In the genomic region with DNA sequence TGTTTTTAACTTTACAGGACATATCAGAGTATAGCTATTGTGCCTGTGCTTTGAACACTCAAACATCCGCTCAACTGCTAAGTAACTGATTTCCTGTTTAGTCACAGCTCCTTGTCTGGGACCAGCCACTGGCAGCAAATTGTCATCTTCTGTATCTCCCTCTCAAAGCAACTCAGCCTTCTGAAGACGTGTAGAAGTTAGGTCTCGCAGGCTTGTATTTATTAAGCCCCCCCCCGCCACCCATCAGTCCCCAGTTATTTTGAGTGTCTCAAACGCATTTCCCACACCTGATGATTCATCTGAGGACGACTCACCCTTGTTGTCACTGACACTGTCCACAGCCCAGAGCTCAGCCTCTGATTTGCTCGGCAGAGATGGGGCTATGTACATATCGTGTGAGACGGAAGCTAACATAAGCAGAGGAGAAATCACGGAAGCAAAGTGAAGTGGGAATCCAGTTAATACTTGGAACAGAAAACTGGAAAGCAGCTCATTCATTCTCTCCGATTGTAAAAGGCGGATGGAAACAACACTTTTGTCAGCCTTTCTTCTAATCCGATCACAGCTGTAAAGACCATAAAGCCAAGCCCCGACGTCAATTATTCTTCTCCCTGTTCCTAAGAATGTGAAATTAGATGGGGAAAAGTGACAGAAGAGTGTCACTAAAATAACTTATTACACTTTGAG, we compare ENCODE assay signal across 8 cellular contexts.
DNase-seq lines count a peak whose midpoint lies in the region; ATAC-seq and TF ChIP-seq lines count a peak whose summit lies in the region.

No MANE protein-coding gene starts in this region.

- no peaks in the 10 kb centered on the region for H3K36me3 Mint-ChIP-seq in activated T-cell treated with anti-CD3 and anti-CD28 coated beads, Interleukin-2, amount 50 U/mL, for 72 hours (ENCODE audit: insufficient read depth in 2 of 2)

- H3K27me3 Mint-ChIP-seq in activated T-cell treated with anti-CD3 and anti-CD28 coated beads, Interleukin-2, amount 50 U/mL, for 72 hours (ENCODE audit: low read depth): no peaks in the 10 kb centered on the region

- ATAC-seq in activated T-cell treated with anti-CD3 and anti-CD28 coated beads, Interleukin-2, amount 50 U/mL, for 72 hours (replicated peaks in 1 of 2): peak; percentile 92 to 93
- ATAC-seq in HG03571 (IDR thresholded peaks at IDR 0.05; ENCODE audit: unreplicated experiment): no peak

- H3K9me3 Mint-ChIP-seq in activated T-cell treated with anti-CD3 and anti-CD28 coated beads, Interleukin-2, amount 50 U/mL, for 72 hours: no peaks in the 10 kb centered on the region

- H4K20me1 ChIP-seq in OCI-LY1 (ENCODE audit: insufficient read depth, low read length): no peaks in the 10 kb centered on the region

- intact Hi-C loops in left ventricle myocardium inferior (cut with micrococcal nuclease): no loop called here

- H3K79me2 ChIP-seq in OCI-LY1 (ENCODE audit: insufficient read depth, low read length): no peaks in the 10 kb centered on the region

- H3K36me3 ChIP-seq in OCI-LY1 (ENCODE audit: insufficient read depth, low read length): no peaks in the 10 kb centered on the region
- H3K36me3 ChIP-seq in left ventricle myocardium inferior: no peaks in the 10 kb centered on the region

- H3K4me3 ChIP-seq in OCI-LY1 (ENCODE audit: low read depth, low read length, poor library complexity, severe bottlenecking): peak overlapping the region; percentile 39
- peak overlapping the region; percentile 40 for H3K4me3 ChIP-seq in left ventricle myocardium inferior

- H3K27me3 ChIP-seq in OCI-LY1 (ENCODE audit: insufficient read depth, low read length) (no peaks in the 10 kb centered on the region), left ventricle myocardium inferior (ENCODE audit: low read depth) (no peaks in the 10 kb centered on the region)

- H3K4me3 Mint-ChIP-seq in activated T-cell treated with anti-CD3 and anti-CD28 coated beads, Interleukin-2, amount 50 U/mL, for 72 hours: peak overlapping the region; percentile 73 to 85

- H3K9me3 ChIP-seq in OCI-LY1 (ENCODE audit: low read length) (no peaks in the 10 kb centered on the region), left ventricle myocardium inferior (replicated peaks) (no peaks in the 10 kb centered on the region)

- peak overlapping the region; percentile 50 for H3K4me2 ChIP-seq in OCI-LY1 (ENCODE audit: low read length)

- H3K4me1 Mint-ChIP-seq in activated T-cell treated with anti-CD3 and anti-CD28 coated beads, Interleukin-2, amount 50 U/mL, for 72 hours (ENCODE audit: low read depth): peaks cover 94% of the 10 kb centered on the region

- no peaks in the 10 kb centered on the region for H3K9me2 ChIP-seq in OCI-LY1 (ENCODE audit: low read depth, low read length)

- DNase-seq in GF-D8 (lab: John Stamatoyannopoulos, UW) (peak; percentile 13), left ventricle myocardium inferior (no peak), caudate nucleus (lab: John Stamatoyannopoulos, UW) (no peak), mesenteric fat pad (ENCODE audit: low spot score) (no peak)
- peak; percentile 77 to 82 for DNase-seq in activated T-cell treated with anti-CD3 and anti-CD28 coated beads, Interleukin-2, amount 50 U/mL, for 72 hours
- DNase-seq in stimulated activated CD4-positive, alpha-beta T cell treated with anti-CD3 and anti-CD28 coated beads, Interleukin-12 subunit alpha, Interleukin-12 subunit beta, amount 100 ng/mL, for 4 hours: peak; percentile 42

- H3K27ac Mint-ChIP-seq in activated T-cell treated with anti-CD3 and anti-CD28 coated beads, Interleukin-2, amount 50 U/mL, for 72 hours: peak overlapping the region; percentile 94

- no peaks in the 10 kb centered on the region for H3F3A ChIP-seq in OCI-LY1 (ENCODE audit: insufficient read depth, low read length)

- TF ChIP-seq CTCF in OCI-LY1 (IDR thresholded peaks at IDR 0.05; ENCODE audit: low read length) (no peak), left ventricle myocardium inferior (IDR thresholded peaks at IDR 0.05; ENCODE audit: borderline replicate concordance) (no peak)

- no peak overlapping the region for H3K27ac ChIP-seq in OCI-LY1 (ENCODE audit: low read depth, low read length, poor library complexity, severe bottlenecking)
- peak overlapping the region; percentile 76 for H3K27ac ChIP-seq in left ventricle myocardium inferior (replicated peaks)
- no peak overlapping the region for H3K27ac ChIP-seq in caudate nucleus (ENCODE audit: low read depth, low read length)

- H2AFZ ChIP-seq in OCI-LY1 (ENCODE audit: low read length): no peak overlapping the region

- no peak overlapping the region; the same call in 1 of the 2 replicates for H3K9ac ChIP-seq in OCI-LY1 (ENCODE audit: low read length)

- H3K4me1 ChIP-seq in OCI-LY1 (ENCODE audit: insufficient read depth, low read length, severe bottlenecking): peaks cover 12% of the 10 kb centered on the region
- peaks cover 93% of the 10 kb centered on the region for H3K4me1 ChIP-seq in left ventricle myocardium inferior

Comparison
In these comparisons a context has a peak if more than half of its experiments do, and no peak if none do; other contexts are left out.
1. DNase-seq: peak in GF-D8 (single experiment), activated T-cell treated with anti-CD3 and anti-CD28 coated beads, Interleukin-2, amount 50 U/mL, for 72 hours (2 of 2) and stimulated activated CD4-positive, alpha-beta T cell treated with anti-CD3 and anti-CD28 coated beads, Interleukin-12 subunit alpha, Interleukin-12 subunit beta, amount 100 ng/mL, for 4 hours (single experiment); none in left ventricle myocardium inferior (single experiment), caudate nucleus (0 of 61) and mesenteric fat pad (single experiment).